In the genomic region with DNA sequence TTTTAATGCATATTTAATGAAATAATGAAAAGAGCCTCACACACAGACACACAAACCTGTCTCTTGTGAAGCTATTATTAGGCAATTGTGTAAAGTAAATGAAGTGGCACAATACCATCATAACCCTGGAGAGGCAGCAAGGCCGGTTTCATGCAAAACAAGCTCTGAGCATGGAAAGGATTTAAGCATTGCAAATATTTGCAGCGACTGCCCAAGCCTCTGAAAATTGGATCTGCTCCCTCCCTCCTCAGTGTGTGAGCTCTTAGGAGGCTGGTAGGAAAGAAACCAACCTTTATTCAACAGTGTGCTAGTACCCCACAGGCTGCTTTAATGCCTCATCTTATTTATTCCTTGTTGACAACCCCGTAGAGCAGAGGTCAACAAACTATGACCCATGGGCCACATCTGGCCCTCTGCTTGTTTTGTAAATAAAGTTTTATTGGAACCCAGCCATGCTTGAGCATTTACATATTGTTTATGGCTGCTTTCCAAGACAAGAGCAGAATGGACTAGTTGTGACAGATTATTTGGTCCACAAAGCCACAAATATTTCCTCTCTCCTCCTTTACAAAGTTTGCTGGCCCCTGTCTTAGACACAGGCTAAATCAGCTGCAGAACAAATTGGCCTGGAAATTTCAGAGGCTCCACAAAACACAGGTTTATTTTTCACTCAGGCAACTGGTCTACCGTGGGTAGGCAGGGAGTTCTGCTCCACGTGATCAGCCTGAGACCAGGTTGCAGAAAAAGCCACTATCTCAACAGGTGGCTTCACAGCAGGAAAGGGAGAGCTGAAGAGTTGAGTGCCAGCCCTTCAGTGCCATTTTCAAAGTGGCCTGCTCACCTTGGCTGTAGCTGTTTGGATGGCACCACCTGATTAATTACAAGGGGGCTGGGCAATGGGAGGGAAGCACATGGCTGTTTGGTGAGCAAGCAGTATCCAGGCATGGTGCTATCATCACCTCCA, we compare ENCODE assay signal across 23 cellular contexts. TPM values are rescaled to one million over a fixed set of nuclear protein-coding genes. Genes with fewer than 3 reads are reported as not detected.
A peak's percentile ranks its signal among the peaks of the same experiment; 100 is the strongest.
DNase-seq lines count a peak whose midpoint lies in the region; ATAC-seq and TF ChIP-seq lines count a peak whose summit lies in the region.
"Had no signal": no experiment of that assay in that cellular context is flagged by ENCODE, and none has a peak within 500 bp of the region (broad histone marks: within the 10 kb centered on the region; RNA-seq: fewer than 3 reads in every experiment).

No MANE protein-coding gene starts in this region.

- no peaks in the 10 kb centered on the region for H3K9me3 Mint-ChIP-seq in HFFc6
- H3K9me3 Mint-ChIP-seq: dendritic cell treated with granulocyte-macrophage colony-stimulating factor and Interleukin-4, amounts not matched to agents 40 ng/mL and 50 ng/mL, for 4 days; memory B cell; natural killer cell; stimulated activated naive B cell treated with anti-CD40 and anti-IgM and Interleukin-4, amounts not matched to agents 10 μg/mL and 1 μg/mL and 100 μg/mL, for 72 hours had no signal

- H3K36me3 Mint-ChIP-seq in HFFc6 (ENCODE audit: low read depth), result no peaks in the 10 kb centered on the region
- H3K36me3 Mint-ChIP-seq: memory B cell; natural killer cell; stimulated activated naive B cell treated with anti-CD40 and anti-IgM and Interleukin-4, amounts not matched to agents 10 μg/mL and 1 μg/mL and 100 μg/mL, for 72 hours had no signal

- H3K9ac ChIP-seq in mesenchymal stem cell (ENCODE audit: low read length), result no peak overlapping the region

- H3K4me3 ChIP-seq in astrocyte of the spinal cord (ENCODE audit: low read depth, low read length) (no peak overlapping the region), mesenchymal stem cell (ENCODE audit: insufficient read depth in 1 of 2, low read depth in 1 of 2, low read length in 2 of 2) (no peak overlapping the region)
- H3K4me3 ChIP-seq: body of pancreas, tibial nerve had no signal

- no peak overlapping the region for H3K4ac ChIP-seq in mesenchymal stem cell (ENCODE audit: low read depth in 1 of 2, low read length in 2 of 2)

- H3K27me3 ChIP-seq in mesenchymal stem cell (ENCODE audit: control insufficient read depth in 1 of 2, insufficient read depth in 1 of 2, low read length in 2 of 2), result no peaks in the 10 kb centered on the region
- H3K27me3 ChIP-seq: body of pancreas, tibial nerve had no signal

- H2BK12ac ChIP-seq in mesenchymal stem cell (ENCODE audit: low read length in 2 of 2), result no peak overlapping the region

- TF ChIP-seq RAD21 in Ishikawa (IDR thresholded peaks at IDR 0.05; ENCODE audit: low read depth), result no peak

- no peak overlapping the region for H3K23ac ChIP-seq in mesenchymal stem cell (ENCODE audit: low read length in 2 of 2)

- DNase-seq in NCI-H345 (lab: John Stamatoyannopoulos, UW) (peak; percentile 68), astrocyte of the spinal cord (ENCODE audit: low read depth, low spot score) (peak; percentile 2), mesenchymal stem cell (peak; percentile 19), HFFc6 (no peak)
- DNase-seq: activated CD4-positive, alpha-beta T cell treated with anti-CD3 and anti-CD28 coated beads for 1 hour; body of pancreas; erythroblast; head of caudate nucleus; KG1; natural killer cell; NCI-H1694 treated with DMSO at 0.1 percent for 48 hours; SHP77; stimulated activated naive B cell treated with anti-CD40 and anti-IgM and Interleukin-4, amounts not matched to agents 10 μg/mL and 1 μg/mL and 100 μg/mL, for 72 hours; T-helper 17 cell had no signal

- peak overlapping the region in 1 of 2 experiments; percentile 21 for H3K18ac ChIP-seq in mesenchymal stem cell (ENCODE audit: low read depth in 1 of 2, low read length in 2 of 2)

- no peak overlapping the region for H2BK5ac ChIP-seq in mesenchymal stem cell (ENCODE audit: low read depth, low read length, poor library complexity, severe bottlenecking)

- H3K4me3 Mint-ChIP-seq in HFFc6, result no peak overlapping the region
- H3K4me3 Mint-ChIP-seq: dendritic cell treated with granulocyte-macrophage colony-stimulating factor and Interleukin-4, amounts not matched to agents 40 ng/mL and 50 ng/mL, for 4 days; memory B cell; natural killer cell; stimulated activated naive B cell treated with anti-CD40 and anti-IgM and Interleukin-4, amounts not matched to agents 10 μg/mL and 1 μg/mL and 100 μg/mL, for 72 hours; T-helper 17 cell had no signal

- no peak overlapping the region for H3K27ac Mint-ChIP-seq in HFFc6
- H3K27ac Mint-ChIP-seq: dendritic cell treated with granulocyte-macrophage colony-stimulating factor and Interleukin-4, amounts not matched to agents 40 ng/mL and 50 ng/mL, for 4 days; memory B cell; natural killer cell; stimulated activated naive B cell treated with anti-CD40 and anti-IgM and Interleukin-4, amounts not matched to agents 10 μg/mL and 1 μg/mL and 100 μg/mL, for 72 hours; T-helper 17 cell had no signal

- no peak for TF ChIP-seq CTCF in astrocyte of the spinal cord (IDR thresholded peaks at IDR 0.05; ENCODE audit: low read depth, low read length)
- TF ChIP-seq CTCF in HFFc6 (IDR thresholded peaks at IDR 0.05), result no peak

- in situ Hi-C loops in astrocyte of the spinal cord (cut with HindIII; ENCODE audit: low sequenced_read_pairs), result no loop called here

- ATAC-seq in GM21423 (IDR thresholded peaks at IDR 0.05; ENCODE audit: unreplicated experiment) (no peak), GM19467 (IDR thresholded peaks at IDR 0.05; ENCODE audit: unreplicated experiment) (no peak)
- ATAC-seq: body of pancreas; natural killer cell; stimulated activated naive B cell treated with anti-CD40 and anti-IgM and Interleukin-4, amounts not matched to agents 10 μg/mL and 1 μg/mL and 100 μg/mL, for 72 hours; T-helper 17 cell had no signal

- H3K36me3 ChIP-seq in mesenchymal stem cell (ENCODE audit: control insufficient read depth in 1 of 2, insufficient read depth in 2 of 2, low read depth in 1 of 2, low read length in 2 of 2), result no peaks in the 10 kb centered on the region
- H3K36me3 ChIP-seq: tibial nerve had no signal

- no peak overlapping the region for H2BK120ac ChIP-seq in mesenchymal stem cell (ENCODE audit: low read depth, low read length)

- H3K27ac ChIP-seq in mesenchymal stem cell (ENCODE audit: low read length, poor library complexity, severe bottlenecking), result no peak overlapping the region
- H3K27ac ChIP-seq: body of pancreas, HL-60, tibial nerve had no signal

- H2AK5ac ChIP-seq in mesenchymal stem cell (ENCODE audit: low read length, severe bottlenecking), result no peak overlapping the region

- no peaks in the 10 kb centered on the region for H3K9me3 ChIP-seq in mesenchymal stem cell (ENCODE audit: control insufficient read depth, low read length)
- H3K9me3 ChIP-seq: body of pancreas, tibial nerve had no signal

- no peaks in the 10 kb centered on the region for H3K4me1 Mint-ChIP-seq in HFFc6 (ENCODE audit: low read depth)
- H3K4me1 Mint-ChIP-seq: memory B cell; natural killer cell; stimulated activated naive B cell treated with anti-CD40 and anti-IgM and Interleukin-4, amounts not matched to agents 10 μg/mL and 1 μg/mL and 100 μg/mL, for 72 hours; T-helper 17 cell had no signal

- H3K4me1 ChIP-seq in mesenchymal stem cell (ENCODE audit: control insufficient read depth, insufficient read depth, low read depth, low read length), result peaks cover under 1% of the 10 kb centered on the region
- H3K4me1 ChIP-seq: body of pancreas, tibial nerve had no signal

- H4K91ac ChIP-seq in mesenchymal stem cell (ENCODE audit: low read length), result no peak overlapping the region

- no peaks in the 10 kb centered on the region for H3K79me1 ChIP-seq in mesenchymal stem cell (replicated peaks; ENCODE audit: low read length, poor library complexity, severe bottlenecking)

- WGBS in mesenchymal stem cell, result 42% methylated on average over 3 of the region's 5 CpGs

- H3K27me3 Mint-ChIP-seq in HFFc6 (ENCODE audit: insufficient read depth), result peaks cover 1% of the 10 kb centered on the region; the same call in 1 of the 2 replicates
- H3K27me3 Mint-ChIP-seq: dendritic cell treated with granulocyte-macrophage colony-stimulating factor and Interleukin-4, amounts not matched to agents 40 ng/mL and 50 ng/mL, for 4 days; memory B cell; stimulated activated naive B cell treated with anti-CD40 and anti-IgM and Interleukin-4, amounts not matched to agents 10 μg/mL and 1 μg/mL and 100 μg/mL, for 72 hours; T-helper 17 cell had no signal

- H3K14ac ChIP-seq in mesenchymal stem cell (ENCODE audit: low read length in 2 of 2), result no peak overlapping the region

- H2AFZ ChIP-seq in mesenchymal stem cell (ENCODE audit: low read depth, low read length), result no peak overlapping the region

- TF ChIP-seq EP300 in Ishikawa (IDR thresholded peaks at IDR 0.05; ENCODE audit: borderline replicate concordance), result no peak

- no peak overlapping the region for H2BK15ac ChIP-seq in mesenchymal stem cell (ENCODE audit: low read depth, poor library complexity, severe bottlenecking)

- H4K8ac ChIP-seq in mesenchymal stem cell (ENCODE audit: low read length), result no peak overlapping the region

- H3K4me2 ChIP-seq in mesenchymal stem cell (ENCODE audit: low read length, poor library complexity, severe bottlenecking), result no peak overlapping the region

TF ChIP-seq in Ishikawa, 13 proteins besides CTCF, POLR2A, EP300 and RAD21:
- no peak for TF ChIP-seq TCF12 (IDR thresholded peaks at IDR 0.05; ENCODE audit: low read depth)
- TF ChIP-seq CREB1 (IDR thresholded peaks at IDR 0.05; ENCODE audit: low read depth), result no peak
- TF ChIP-seq, protein P1, sequence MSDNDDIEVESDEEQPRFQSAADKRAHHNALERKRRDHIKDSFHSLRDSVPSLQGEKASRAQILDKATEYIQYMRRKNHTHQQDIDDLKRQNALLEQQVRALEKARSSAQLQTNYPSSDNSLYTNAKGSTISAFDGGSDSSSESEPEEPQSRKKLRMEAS (IDR thresholded peaks at IDR 0.05), result no peak
- no peak for TF ChIP-seq TEAD4 (IDR thresholded peaks at IDR 0.05)
- TF ChIP-seq EGR1 (IDR thresholded peaks at IDR 0.05), result no peak
- TF ChIP-seq, protein P2, sequence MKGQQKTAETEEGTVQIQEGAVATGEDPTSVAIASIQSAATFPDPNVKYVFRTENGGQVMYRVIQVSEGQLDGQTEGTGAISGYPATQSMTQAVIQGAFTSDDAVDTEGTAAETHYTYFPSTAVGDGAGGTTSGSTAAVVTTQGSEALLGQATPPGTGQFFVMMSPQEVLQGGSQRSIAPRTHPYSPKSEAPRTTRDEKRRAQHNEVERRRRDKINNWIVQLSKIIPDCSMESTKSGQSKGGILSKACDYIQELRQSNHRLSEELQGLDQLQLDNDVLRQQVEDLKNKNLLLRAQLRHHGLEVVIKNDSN (IDR thresholded peaks at IDR 0.05), result peak; percentile 77

RNA-seq across cellular contexts. Expression of a gene that starts 16.8 kb away (rescaled TPM):
- not detected for polyA plus RNA-seq in mesenchymal stem cell (2013, experiment 1 of 2)
- not detected for polyA plus RNA-seq in mesenchymal stem cell (2013, experiment 2 of 2)
- not detected for total RNA-seq in HFFc6 (2021; fragmentation: NEBNext Ultra II Directional; extraction: Animal tissue kit (Norgen Biotek cat#: 25700))
- total RNA-seq: body of pancreas, natural killer cell, posterior vena cava, T-helper 17 cell, tibial nerve had no signal
- polyA plus RNA-seq: BJ had no signal

RNA-seq across cellular contexts. Expression of a gene that starts 52.3 kb away (rescaled TPM):
- 0.12 TPM for polyA plus RNA-seq in mesenchymal stem cell (2013, experiment 1 of 2)
- polyA plus RNA-seq in mesenchymal stem cell (2013, experiment 2 of 2), result 0.16 TPM
- not detected for total RNA-seq in HFFc6 (2021; fragmentation: NEBNext Ultra II Directional; extraction: Animal tissue kit (Norgen Biotek cat#: 25700))
- polyA plus RNA-seq: BJ had no signal
